In genomic region chr21:45947296-45947695, GRCh38 we compare ENCODE assay signal across 22 cellular contexts.
"Had no signal": no experiment of that assay in that cellular context is flagged by ENCODE, and none has a peak within 500 bp of the region (broad histone marks: within the 10 kb centered on the region; RNA-seq: fewer than 3 reads in every experiment).

No MANE protein-coding gene starts in this region.

- H3K27me3 ChIP-seq: cardiac muscle cell, SJSA1 had no signal

- H3K9me3 ChIP-seq: SJSA1 had no signal

- H3K27ac ChIP-seq: cardiac muscle cell, SJSA1 had no signal

- DNase-seq: activated CD4-positive, alpha-beta T cell treated with anti-CD3 and anti-CD28 coated beads for 4 hours; activated CD8-positive, alpha-beta memory T cell treated with anti-CD3 and anti-CD28 coated beads, Interleukin-2, amount 50 U/mL, for 48 hours; activated CD8-positive, alpha-beta T cell treated with anti-CD3 and anti-CD28 coated beads, Interleukin-2, amount 10 ng/mL, durations not matched to agents 7 days and 5 days; activated effector memory CD4-positive, alpha-beta T cell treated with Interleukin-2 at 50 U/mL for 16 hours; activated naive CD4-positive, alpha-beta T cell treated with Interleukin-2 at 50 U/mL for 16 hours; activated T-cell treated with anti-CD3 and anti-CD28 coated beads, Interleukin-2, amount 50 U/mL, for 1 hour; amygdala; Karpas-422; MM.1S; NCI-H1105; NCI-H1436; NCI-H1694 treated with DMSO at 0.1 percent for 48 hours; NCI-H2029 treated with DMSO at 0.1 percent for 48 hours; NCI-H526; NK-92 treated with Interleukin-12 subunit alpha and Interleukin-12 subunit beta, amount 100 ng/mL, for 24 hours; OCI-M1; RPMI8226; SHP77; SW 1271 had no signal

- H3K4me1 ChIP-seq: SJSA1 had no signal

- H3K4me3 ChIP-seq: cardiac muscle cell, K562, SJSA1 had no signal

- H3K36me3 ChIP-seq: cardiac muscle cell, SJSA1 had no signal
